Comparison of ENCODE assay signal across 8 cellular contexts in genomic region chr10:91409869-91410637, GRCh38.
DNase-seq lines count a peak whose midpoint lies in the region; ATAC-seq lines count a peak whose summit lies in the region.

A gene with protein sequence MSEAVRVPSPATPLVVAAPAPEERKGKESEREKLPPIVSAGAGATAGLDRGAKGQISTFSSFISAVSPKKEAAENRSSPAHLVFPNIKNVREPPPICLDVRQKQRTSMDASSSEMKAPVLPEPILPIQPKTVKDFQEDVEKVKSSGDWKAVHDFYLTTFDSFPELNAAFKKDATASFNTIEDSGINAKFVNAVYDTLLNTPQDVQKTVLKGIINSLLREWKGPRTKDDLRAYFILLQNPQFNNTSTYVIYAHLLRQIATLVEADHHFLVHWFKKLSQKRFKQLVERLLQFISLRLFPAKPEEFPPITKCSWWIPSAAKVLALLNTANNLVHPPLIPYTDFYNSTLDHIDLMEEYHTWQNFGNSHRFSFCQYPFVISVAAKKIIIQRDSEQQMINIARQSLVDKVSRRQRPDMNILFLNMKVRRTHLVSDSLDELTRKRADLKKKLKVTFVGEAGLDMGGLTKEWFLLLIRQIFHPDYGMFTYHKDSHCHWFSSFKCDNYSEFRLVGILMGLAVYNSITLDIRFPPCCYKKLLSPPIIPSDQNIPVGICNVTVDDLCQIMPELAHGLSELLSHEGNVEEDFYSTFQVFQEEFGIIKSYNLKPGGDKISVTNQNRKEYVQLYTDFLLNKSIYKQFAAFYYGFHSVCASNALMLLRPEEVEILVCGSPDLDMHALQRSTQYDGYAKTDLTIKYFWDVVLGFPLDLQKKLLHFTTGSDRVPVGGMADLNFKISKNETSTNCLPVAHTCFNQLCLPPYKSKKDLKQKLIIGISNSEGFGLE (plus strand): TSS chr10:91410344. CDS start chr10:91410439, 95 bp downstream.

- peak; percentile 42 for DNase-seq in NK-92 treated with Interleukin-12 subunit alpha and Interleukin-12 subunit beta, amount 100 ng/mL, for 24 hours (lab: John Stamatoyannopoulos, UW)
- DNase-seq in NK-92 (lab: John Stamatoyannopoulos, UW; ENCODE audit: unreplicated experiment) (no peak), NCI-H146 treated with DMSO at 0.1 percent for 48 hours (lab: John Stamatoyannopoulos, UW; ENCODE audit: unreplicated experiment) (peak; percentile 69), kidney glomerular epithelial cell (lab: John Stamatoyannopoulos, UW) (peak; percentile 61)
- DNase-seq in activated CD4-positive, CD25-positive, alpha-beta regulatory T cell (lab: John Stamatoyannopoulos, UW), result peak; percentile 70 to 79 (median 72)
- peak; percentile 85 for DNase-seq in central memory CD4-positive, alpha-beta T cell
- DNase-seq in stimulated activated CD4-positive, alpha-beta T cell treated with anti-CD3 and anti-CD28 coated beads, Interleukin-15, amount 100 ng/mL, for 48 hours (ENCODE audit: low read depth in 2 of 2), result peak; percentile 57 to 73

- peak; percentile 91 for ATAC-seq in HG02798 (IDR thresholded peaks at IDR 0.05; ENCODE audit: poor library complexity, unreplicated experiment)
